Comparison of ENCODE assay signal across 18 cellular contexts in the genomic region with DNA sequence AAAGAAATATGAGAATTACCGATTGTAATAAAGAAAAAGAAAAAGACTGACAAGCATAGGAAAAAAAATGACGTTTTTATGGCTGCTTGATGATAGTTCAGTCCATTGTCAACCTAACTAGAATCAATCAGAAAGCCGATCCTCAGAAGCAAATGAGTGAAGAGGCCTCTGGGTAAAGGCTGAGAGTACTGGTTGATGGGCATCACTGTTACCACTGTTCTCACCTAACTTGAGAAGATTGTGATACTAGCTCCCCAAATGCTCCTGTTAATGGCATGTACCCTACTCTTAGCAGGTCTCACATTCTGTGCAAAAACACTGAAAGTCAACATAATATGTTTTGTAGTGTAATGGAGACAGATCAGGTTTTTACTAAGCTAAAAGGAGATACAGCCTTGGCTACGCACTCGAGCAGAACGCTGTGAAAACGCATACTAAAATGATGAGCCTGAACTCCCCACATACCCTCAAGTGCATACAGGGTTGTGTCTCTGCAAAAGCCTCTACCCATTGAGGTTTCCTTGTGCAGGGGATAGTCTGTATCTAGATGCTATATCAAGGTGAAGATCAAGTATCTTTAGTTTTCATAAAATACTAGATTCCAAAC.
DNase-seq lines count a peak whose midpoint lies in the region; ATAC-seq and TF ChIP-seq lines count a peak whose summit lies in the region.
"Had no signal": no experiment of that assay in that cellular context is flagged by ENCODE, and none has a peak within 500 bp of the region (broad histone marks: within the 10 kb centered on the region; RNA-seq: fewer than 3 reads in every experiment).

No MANE protein-coding gene starts in this region.

- H3K27ac ChIP-seq in upper lobe of right lung = no peak overlapping the region
- H3K27ac ChIP-seq in lower lobe of right lung = no peak overlapping the region
- H3K27ac ChIP-seq: 22Rv1, HL-60, SK-N-MC had no signal

- H3K27me3 ChIP-seq in upper lobe of right lung = no peaks in the 10 kb centered on the region
- no peaks in the 10 kb centered on the region for H3K27me3 ChIP-seq in lower lobe of right lung (ENCODE audit: low read depth)
- H3K27me3 ChIP-seq: breast epithelium, upper lobe of left lung had no signal

- no peak for DNase-seq in T-helper 1 cell
- DNase-seq in activated CD8-positive, alpha-beta T cell treated with anti-CD3 and anti-CD28 coated beads for 36 hours = no peak
- DNase-seq in naive thymus-derived CD8-positive, alpha-beta T cell = no peak
- no peak for DNase-seq in upper lobe of right lung
- no peak for DNase-seq in lower lobe of right lung
- DNase-seq: NCI-H1436 treated with DMSO at 0.1 percent for 48 hours; retina; stimulated activated CD8-positive, alpha-beta memory T cell treated with anti-CD3 and anti-CD28 coated beads, Interleukin-4, amount 100 ng/mL, for 48 hours; upper lobe of left lung had no signal

- CTCF ChIA-PET in activated CD8-positive, alpha-beta T cell treated with anti-CD3 and anti-CD28 coated beads for 36 hours (lab: Charles Lee) = interaction anchor here (1.0 to 1.1 kb wide), 2 partner anchors 9 to 800 kb away, joined by 3 read pairs; no protein-coding TSS in a partner anchor

- no peak for TF ChIP-seq CTCF in activated CD8-positive, alpha-beta T cell treated with anti-CD3 and anti-CD28 coated beads for 36 hours (IDR thresholded peaks at IDR 0.05)
- TF ChIP-seq CTCF in upper lobe of right lung (IDR thresholded peaks at IDR 0.05) (no peak), lower lobe of right lung (IDR thresholded peaks at IDR 0.05) (no peak)

- H3K9me3 ChIP-seq in upper lobe of right lung (no peaks in the 10 kb centered on the region), lower lobe of right lung (no peaks in the 10 kb centered on the region)
- H3K9me3 ChIP-seq: breast epithelium, HAP-1, upper lobe of left lung had no signal

- no peaks in the 10 kb centered on the region for H3K27me3 Mint-ChIP-seq in T-helper 1 cell treated with Interleukin-12 subunit alpha and Interleukin-12 subunit beta and Interleukin-4 antibody, amounts not matched to agents 30 μg/mL and 1 μg/mL, for 36 hours (ENCODE audit: low read depth)
- no peaks in the 10 kb centered on the region for H3K27me3 Mint-ChIP-seq in activated CD8-positive, alpha-beta T cell treated with anti-CD3 and anti-CD28 coated beads for 36 hours
- H3K27me3 Mint-ChIP-seq in naive thymus-derived CD8-positive, alpha-beta T cell = no peaks in the 10 kb centered on the region

- H3K36me3 Mint-ChIP-seq in T-helper 1 cell treated with Interleukin-12 subunit alpha and Interleukin-12 subunit beta and Interleukin-4 antibody, amounts not matched to agents 30 μg/mL and 1 μg/mL, for 36 hours (ENCODE audit: low read depth) = no peaks in the 10 kb centered on the region
- no peaks in the 10 kb centered on the region for H3K36me3 Mint-ChIP-seq in activated CD8-positive, alpha-beta T cell treated with anti-CD3 and anti-CD28 coated beads for 36 hours (ENCODE audit: low read depth)
- H3K36me3 Mint-ChIP-seq in naive thymus-derived CD8-positive, alpha-beta T cell = peaks cover 0 to 3% (median 2%) of the 10 kb centered on the region in 3 donors

- H3K4me1 Mint-ChIP-seq in T-helper 1 cell treated with Interleukin-12 subunit alpha and Interleukin-12 subunit beta and Interleukin-4 antibody, amounts not matched to agents 30 μg/mL and 1 μg/mL, for 36 hours (ENCODE audit: low read depth) = peaks cover 21% of the 10 kb centered on the region
- peaks cover 20% of the 10 kb centered on the region for H3K4me1 Mint-ChIP-seq in activated CD8-positive, alpha-beta T cell treated with anti-CD3 and anti-CD28 coated beads for 36 hours (ENCODE audit: low read depth)
- H3K4me1 Mint-ChIP-seq in naive thymus-derived CD8-positive, alpha-beta T cell = peaks cover 4 to 31% (median 19%) of the 10 kb centered on the region in 4 donors
- H3K4me1 Mint-ChIP-seq: neural crest cell had no signal

- POLR2A ChIA-PET in activated CD8-positive, alpha-beta T cell treated with anti-CD3 and anti-CD28 coated beads for 36 hours (lab: Charles Lee) = no interaction called here
- POLR2A ChIA-PET in naive thymus-derived CD8-positive, alpha-beta T cell (lab: Charles Lee) = interaction anchor here (1.3 kb wide), 1 partner anchor 14 kb away, joined by 3 read pairs; no protein-coding TSS in a partner anchor

- intact Hi-C loops in activated CD8-positive, alpha-beta T cell treated with anti-CD3 and anti-CD28 coated beads for 36 hours (cut with micrococcal nuclease) = no loop called here
- intact Hi-C loops in upper lobe of right lung (cut with DNase I) = no loop called here
- intact Hi-C loops in lower lobe of right lung (cut with DNase I) = no loop called here

- no peaks in the 10 kb centered on the region for H3K9me3 Mint-ChIP-seq in T-helper 1 cell treated with Interleukin-12 subunit alpha and Interleukin-12 subunit beta and Interleukin-4 antibody, amounts not matched to agents 30 μg/mL and 1 μg/mL, for 36 hours
- H3K9me3 Mint-ChIP-seq in activated CD8-positive, alpha-beta T cell treated with anti-CD3 and anti-CD28 coated beads for 36 hours = no peaks in the 10 kb centered on the region
- H3K9me3 Mint-ChIP-seq in naive thymus-derived CD8-positive, alpha-beta T cell = no peaks in the 10 kb centered on the region
- H3K9me3 Mint-ChIP-seq: neural crest cell had no signal

- H3K27ac Mint-ChIP-seq in T-helper 1 cell treated with Interleukin-12 subunit alpha and Interleukin-12 subunit beta and Interleukin-4 antibody, amounts not matched to agents 30 μg/mL and 1 μg/mL, for 36 hours = peak overlapping the region; percentile 94
- H3K27ac Mint-ChIP-seq in activated CD8-positive, alpha-beta T cell treated with anti-CD3 and anti-CD28 coated beads for 36 hours = peak overlapping the region; percentile 99
- peak overlapping the region in 4 of 10 donors; percentile 4 to 67 (median 26) for H3K27ac Mint-ChIP-seq in naive thymus-derived CD8-positive, alpha-beta T cell

- peak overlapping the region; percentile 70 for H3K4me3 Mint-ChIP-seq in T-helper 1 cell treated with Interleukin-12 subunit alpha and Interleukin-12 subunit beta and Interleukin-4 antibody, amounts not matched to agents 30 μg/mL and 1 μg/mL, for 36 hours
- H3K4me3 Mint-ChIP-seq in activated CD8-positive, alpha-beta T cell treated with anti-CD3 and anti-CD28 coated beads for 36 hours = peak overlapping the region; percentile 4
- H3K4me3 Mint-ChIP-seq in naive thymus-derived CD8-positive, alpha-beta T cell = peak overlapping the region in 8 of 10 donors; percentile 7 to 86 (median 78)
- H3K4me3 Mint-ChIP-seq: neural crest cell had no signal

- H3K4me1 ChIP-seq in upper lobe of right lung (peaks cover 8% of the 10 kb centered on the region), lower lobe of right lung (peaks cover 7% of the 10 kb centered on the region)
- H3K4me1 ChIP-seq: breast epithelium, HAP-1 had no signal

- H3K4me3 ChIP-seq in upper lobe of right lung = no peak overlapping the region
- no peak overlapping the region for H3K4me3 ChIP-seq in lower lobe of right lung
- H3K4me3 ChIP-seq: HAP-1, SK-N-MC had no signal

- peak; percentile 46 for ATAC-seq in GM21526 (IDR thresholded peaks at IDR 0.05; ENCODE audit: low FRiP score, unreplicated experiment)
- ATAC-seq in activated CD8-positive, alpha-beta T cell treated with anti-CD3 and anti-CD28 coated beads for 36 hours = no peak
- no peak for ATAC-seq in naive thymus-derived CD8-positive, alpha-beta T cell
- ATAC-seq in upper lobe of right lung = no peak
- ATAC-seq in HG02870 (IDR thresholded peaks at IDR 0.05; ENCODE audit: unreplicated experiment) = no peak
- ATAC-seq in lower lobe of right lung = no peak

- H3K36me3 ChIP-seq in upper lobe of right lung (no peaks in the 10 kb centered on the region), lower lobe of right lung (no peaks in the 10 kb centered on the region)
- H3K36me3 ChIP-seq: breast epithelium, HAP-1, upper lobe of left lung had no signal

Comparison
In these comparisons a context has a peak if more than half of its experiments do, and no peak if none do; other contexts are left out.
1. H3K4me3 Mint-ChIP-seq: peak in every context shown above with its lines; median percentile 78 in naive thymus-derived CD8-positive, alpha-beta T cell; 70 in T-helper 1 cell treated with Interleukin-12 subunit alpha and Interleukin-12 subunit beta and Interleukin-4 antibody, amounts not matched to agents 30 μg/mL and 1 μg/mL, for 36 hours; 4 in activated CD8-positive, alpha-beta T cell treated with anti-CD3 and anti-CD28 coated beads for 36 hours.